14 cellular contexts compared by ENCODE assay signal in genomic region chr14:89336338-89336737, GRCh38.
A peak's percentile ranks its signal among the peaks of the same experiment; 100 is the strongest.
DNase-seq lines count a peak whose midpoint lies in the region; ATAC-seq and TF ChIP-seq lines count a peak whose summit lies in the region.
"Had no signal": no experiment of that assay in that cellular context is flagged by ENCODE, and none has a peak within 500 bp of the region (broad histone marks: within the 10 kb centered on the region; RNA-seq: fewer than 3 reads in every experiment).

No MANE protein-coding gene starts in this region.

- peaks cover 13% of the 10 kb centered on the region for H3K4me1 Mint-ChIP-seq in activated naive CD8-positive, alpha-beta T cell treated with anti-CD3 and anti-CD28 coated beads, Interleukin-2, amount 10 ng/mL, durations not matched to agents 7 days and 5 days
- H3K4me1 Mint-ChIP-seq in activated naive CD8-positive, alpha-beta T cell treated with anti-CD3 and anti-CD28 coated beads, Interleukin-2, amount 50 U/mL, for 24 hours = peaks cover 47% of the 10 kb centered on the region
- H3K4me1 Mint-ChIP-seq in WTC11 = peaks cover 69% of the 10 kb centered on the region
- H3K4me1 Mint-ChIP-seq in T-helper 2 cell treated with Interferon-gamma antibody and Interleukin-4, amounts not matched to agents 5 μg/mL and 100 μg/mL, for 36 hours (ENCODE audit: low read depth) = peaks cover 24% of the 10 kb centered on the region

- ATAC-seq in activated naive CD8-positive, alpha-beta T cell treated with anti-CD3 and anti-CD28 coated beads, Interleukin-2, amount 10 ng/mL, durations not matched to agents 7 days and 5 days (ENCODE audit: low read depth) = no peak
- no peak for ATAC-seq in activated naive CD8-positive, alpha-beta T cell treated with anti-CD3 and anti-CD28 coated beads, Interleukin-2, amount 50 U/mL, for 24 hours
- ATAC-seq in HG02642 (IDR thresholded peaks at IDR 0.05; ENCODE audit: poor library complexity, unreplicated experiment) (peak; percentile 40), WTC11 (peak; percentile 36; the same call in 1 of the 2 replicates), thoracic aorta (ENCODE audit: insufficient number of reproducible peaks, low FRiP score, low read depth) (no peak), HG03342 (IDR thresholded peaks at IDR 0.05; ENCODE audit: unreplicated experiment) (no peak), lower lobe of right lung (no peak)

- H3K4me3 Mint-ChIP-seq in activated naive CD8-positive, alpha-beta T cell treated with anti-CD3 and anti-CD28 coated beads, Interleukin-2, amount 10 ng/mL, durations not matched to agents 7 days and 5 days = no peak overlapping the region
- H3K4me3 Mint-ChIP-seq in activated naive CD8-positive, alpha-beta T cell treated with anti-CD3 and anti-CD28 coated beads, Interleukin-2, amount 50 U/mL, for 24 hours = no peak overlapping the region
- H3K4me3 Mint-ChIP-seq in WTC11 = no peak overlapping the region
- no peak overlapping the region for H3K4me3 Mint-ChIP-seq in T-helper 2 cell treated with Interferon-gamma antibody and Interleukin-4, amounts not matched to agents 5 μg/mL and 100 μg/mL, for 36 hours

- H3K27ac Mint-ChIP-seq in activated naive CD8-positive, alpha-beta T cell treated with anti-CD3 and anti-CD28 coated beads, Interleukin-2, amount 10 ng/mL, durations not matched to agents 7 days and 5 days = peak overlapping the region; percentile 62
- no peak overlapping the region for H3K27ac Mint-ChIP-seq in activated naive CD8-positive, alpha-beta T cell treated with anti-CD3 and anti-CD28 coated beads, Interleukin-2, amount 50 U/mL, for 24 hours
- H3K27ac Mint-ChIP-seq in WTC11 = peak overlapping the region; percentile 94
- no peak overlapping the region for H3K27ac Mint-ChIP-seq in T-helper 2 cell treated with Interferon-gamma antibody and Interleukin-4, amounts not matched to agents 5 μg/mL and 100 μg/mL, for 36 hours

- H3K9me3 ChIP-seq in thoracic aorta (no peaks in the 10 kb centered on the region), lower lobe of right lung (no peaks in the 10 kb centered on the region)

- no peaks in the 10 kb centered on the region for H3K27me3 Mint-ChIP-seq in activated naive CD8-positive, alpha-beta T cell treated with anti-CD3 and anti-CD28 coated beads, Interleukin-2, amount 10 ng/mL, durations not matched to agents 7 days and 5 days
- H3K27me3 Mint-ChIP-seq in activated naive CD8-positive, alpha-beta T cell treated with anti-CD3 and anti-CD28 coated beads, Interleukin-2, amount 50 U/mL, for 24 hours = no peaks in the 10 kb centered on the region
- no peaks in the 10 kb centered on the region for H3K27me3 Mint-ChIP-seq in WTC11 (ENCODE audit: low read depth)
- H3K27me3 Mint-ChIP-seq in T-helper 2 cell treated with Interferon-gamma antibody and Interleukin-4, amounts not matched to agents 5 μg/mL and 100 μg/mL, for 36 hours (ENCODE audit: low read depth) = no peaks in the 10 kb centered on the region

- H3K27ac ChIP-seq in thoracic aorta (peak overlapping the region; percentile 24 to 46), lower lobe of right lung (no peak overlapping the region)
- H3K27ac ChIP-seq: KMS-11 had no signal

- H3K4me1 ChIP-seq in thoracic aorta (ENCODE audit: control insufficient read depth in 1 of 2, low read depth in 2 of 2) = peaks cover 23 to 40% of the 10 kb centered on the region in 2 donors
- H3K4me1 ChIP-seq in lower lobe of right lung = peaks cover 29% of the 10 kb centered on the region

- H3K36me3 ChIP-seq in thoracic aorta = no peaks in the 10 kb centered on the region
- no peaks in the 10 kb centered on the region for H3K36me3 ChIP-seq in lower lobe of right lung

- intact Hi-C loops in lower lobe of right lung (cut with DNase I) = no loop called here

- POLR2A ChIA-PET in activated naive CD8-positive, alpha-beta T cell treated with anti-CD3 and anti-CD28 coated beads, Interleukin-2, amount 10 ng/mL, durations not matched to agents 7 days and 5 days (lab: Charles Lee) = no interaction called here
- POLR2A ChIA-PET in WTC11 (lab: Charles Lee) = no interaction called here

- peaks cover 2% of the 10 kb centered on the region for H3K9me3 Mint-ChIP-seq in activated naive CD8-positive, alpha-beta T cell treated with anti-CD3 and anti-CD28 coated beads, Interleukin-2, amount 10 ng/mL, durations not matched to agents 7 days and 5 days
- no peaks in the 10 kb centered on the region for H3K9me3 Mint-ChIP-seq in activated naive CD8-positive, alpha-beta T cell treated with anti-CD3 and anti-CD28 coated beads, Interleukin-2, amount 50 U/mL, for 24 hours
- H3K9me3 Mint-ChIP-seq in WTC11 = no peaks in the 10 kb centered on the region
- no peaks in the 10 kb centered on the region for H3K9me3 Mint-ChIP-seq in T-helper 2 cell treated with Interferon-gamma antibody and Interleukin-4, amounts not matched to agents 5 μg/mL and 100 μg/mL, for 36 hours

- TF ChIP-seq CTCF in WTC11 (IDR thresholded peaks at IDR 0.05) (0 out of 2 replicates have a peak, but pooled peaks have one; percentile 13), thoracic aorta (IDR thresholded peaks at IDR 0.05) (no peak), lower lobe of right lung (IDR thresholded peaks at IDR 0.05) (no peak)

- H3K4me3 ChIP-seq in thoracic aorta (no peak overlapping the region), lower lobe of right lung (no peak overlapping the region)

- H3K27me3 ChIP-seq in thoracic aorta (replicated peaks; ENCODE audit: insufficient read depth) (no peaks in the 10 kb centered on the region), lower lobe of right lung (ENCODE audit: low read depth) (no peaks in the 10 kb centered on the region)

- CTCF ChIA-PET in WTC11 (lab: Charles Lee) = interaction anchor here (0.5 to 1.6 kb wide), 8 partner anchors 11 to 550 kb away, joined by 3 to 8 read pairs (median 4); no protein-coding TSS in a partner anchor

- DNase-seq in activated naive CD8-positive, alpha-beta T cell treated with anti-CD3 and anti-CD28 coated beads, Interleukin-2, amount 10 ng/mL, durations not matched to agents 7 days and 5 days = no peak
- no peak for DNase-seq in activated naive CD8-positive, alpha-beta T cell treated with anti-CD3 and anti-CD28 coated beads, Interleukin-2, amount 50 U/mL, for 24 hours
- no peak for DNase-seq in WTC11 (ENCODE audit: low spot score)
- no peak for DNase-seq in thoracic aorta (ENCODE audit: low spot score)
- DNase-seq in T-helper 2 cell treated with Interferon-gamma antibody and Interleukin-4, amounts not matched to agents 5 μg/mL and 100 μg/mL, for 36 hours (ENCODE audit: low spot score) = no peak
- no peak for DNase-seq in lower lobe of right lung
- DNase-seq: activated T-cell treated with anti-CD3 and anti-CD28 coated beads, Interleukin-2, amount 50 U/mL, for 1 hour; AML-193; head of caudate nucleus; stimulated activated naive CD4-positive, alpha-beta T cell treated with Interleukin-2 at 50 U/mL for 16 hours; T1000 had no signal

- peaks cover 23% of the 10 kb centered on the region for H3K36me3 Mint-ChIP-seq in activated naive CD8-positive, alpha-beta T cell treated with anti-CD3 and anti-CD28 coated beads, Interleukin-2, amount 10 ng/mL, durations not matched to agents 7 days and 5 days
- peaks cover 17% of the 10 kb centered on the region for H3K36me3 Mint-ChIP-seq in activated naive CD8-positive, alpha-beta T cell treated with anti-CD3 and anti-CD28 coated beads, Interleukin-2, amount 50 U/mL, for 24 hours (ENCODE audit: low read depth)
- peaks cover 7% of the 10 kb centered on the region for H3K36me3 Mint-ChIP-seq in WTC11
- peaks cover 7% of the 10 kb centered on the region for H3K36me3 Mint-ChIP-seq in T-helper 2 cell treated with Interferon-gamma antibody and Interleukin-4, amounts not matched to agents 5 μg/mL and 100 μg/mL, for 36 hours (ENCODE audit: low read depth)

TF ChIP-seq in WTC11, 78 proteins besides CTCF, POLR2A, EP300 and RAD21:
- TF ChIP-seq, protein P1, sequence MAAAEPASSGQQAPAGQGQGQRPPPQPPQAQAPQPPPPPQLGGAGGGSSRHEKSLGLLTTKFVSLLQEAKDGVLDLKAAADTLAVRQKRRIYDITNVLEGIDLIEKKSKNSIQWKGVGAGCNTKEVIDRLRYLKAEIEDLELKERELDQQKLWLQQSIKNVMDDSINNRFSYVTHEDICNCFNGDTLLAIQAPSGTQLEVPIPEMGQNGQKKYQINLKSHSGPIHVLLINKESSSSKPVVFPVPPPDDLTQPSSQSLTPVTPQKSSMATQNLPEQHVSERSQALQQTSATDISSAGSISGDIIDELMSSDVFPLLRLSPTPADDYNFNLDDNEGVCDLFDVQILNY (CRISPR knock-in tag; IDR thresholded peaks at IDR 0.05) = no peak
- TF ChIP-seq ZNF219 (CRISPR knock-in tag; IDR thresholded peaks at IDR 0.05; ENCODE audit: borderline replicate concordance) (no peak), HMGA2 (CRISPR knock-in tag; IDR thresholded peaks at IDR 0.05) (no peak), ETV6 (CRISPR knock-in tag; IDR thresholded peaks at IDR 0.05) (0 out of 2 replicates have a peak, but pooled peaks have one; percentile 34), FOXK1 (CRISPR knock-in tag; IDR thresholded peaks at IDR 0.05) (no peak)
- TF ChIP-seq, protein P2, sequence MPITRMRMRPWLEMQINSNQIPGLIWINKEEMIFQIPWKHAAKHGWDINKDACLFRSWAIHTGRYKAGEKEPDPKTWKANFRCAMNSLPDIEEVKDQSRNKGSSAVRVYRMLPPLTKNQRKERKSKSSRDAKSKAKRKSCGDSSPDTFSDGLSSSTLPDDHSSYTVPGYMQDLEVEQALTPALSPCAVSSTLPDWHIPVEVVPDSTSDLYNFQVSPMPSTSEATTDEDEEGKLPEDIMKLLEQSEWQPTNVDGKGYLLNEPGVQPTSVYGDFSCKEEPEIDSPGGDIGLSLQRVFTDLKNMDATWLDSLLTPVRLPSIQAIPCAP (CRISPR knock-in tag; IDR thresholded peaks at IDR 0.05) = no peak

Comparison
In these comparisons a context has a peak if more than half of its experiments do, and no peak if none do; other contexts are left out.
1. H3K27ac Mint-ChIP-seq: peak in activated naive CD8-positive, alpha-beta T cell treated with anti-CD3 and anti-CD28 coated beads, Interleukin-2, amount 10 ng/mL, durations not matched to agents 7 days and 5 days (single experiment) and WTC11 (single experiment); none in activated naive CD8-positive, alpha-beta T cell treated with anti-CD3 and anti-CD28 coated beads, Interleukin-2, amount 50 U/mL, for 24 hours (single experiment) and T-helper 2 cell treated with Interferon-gamma antibody and Interleukin-4, amounts not matched to agents 5 μg/mL and 100 μg/mL, for 36 hours (single experiment).
2. ATAC-seq: peak in HG02642 (single experiment) and WTC11 (single experiment); none in activated naive CD8-positive, alpha-beta T cell treated with anti-CD3 and anti-CD28 coated beads, Interleukin-2, amount 10 ng/mL, durations not matched to agents 7 days and 5 days (single experiment), activated naive CD8-positive, alpha-beta T cell treated with anti-CD3 and anti-CD28 coated beads, Interleukin-2, amount 50 U/mL, for 24 hours (single experiment), thoracic aorta (single experiment), HG03342 (single experiment) and lower lobe of right lung (0 of 2).